9 cellular contexts compared by ENCODE assay signal in genomic region chr5:88732181-88732633, GRCh38.
DNase-seq lines count a peak whose midpoint lies in the region; ATAC-seq and TF ChIP-seq lines count a peak whose summit lies in the region.
"Had no signal": no experiment of that assay in that cellular context is flagged by ENCODE, and none has a peak within 500 bp of the region (broad histone marks: within the 10 kb centered on the region; RNA-seq: fewer than 3 reads in every experiment).

No MANE protein-coding gene starts in this region.

- H3K27me3 ChIP-seq in lung (ENCODE audit: control insufficient read depth, insufficient read depth), result no peaks in the 10 kb centered on the region

- H3K27ac Mint-ChIP-seq in activated naive CD4-positive, alpha-beta T cell treated with anti-CD3 and anti-CD28 coated beads, Interleukin-2, amount 50 U/mL, for 72 hours, result no peak overlapping the region
- no peak overlapping the region for H3K27ac Mint-ChIP-seq in activated CD4-positive, alpha-beta memory T cell treated with anti-CD3 and anti-CD28 coated beads for 36 hours

- H3K4me3 ChIP-seq in lung, result no peak overlapping the region
- H3K4me3 ChIP-seq: A549 had no signal

- DNase-seq in activated naive CD4-positive, alpha-beta T cell treated with anti-CD3 and anti-CD28 coated beads, Interleukin-2, amount 50 U/mL, for 72 hours (ENCODE audit: low spot score in 2 of 2), result no peak
- DNase-seq in activated naive CD4-positive, alpha-beta T cell treated with Interleukin-2 at 50 U/mL for 16 hours, result no peak
- DNase-seq in UCSD-AML1 (lab: John Stamatoyannopoulos, UW; ENCODE audit: unreplicated experiment) (peak; percentile 57), lung (ENCODE audit: low spot score) (no peak), NCI-H1436 treated with DMSO at 0.1 percent for 48 hours (lab: John Stamatoyannopoulos, UW) (no peak), T1000 (lab: John Stamatoyannopoulos, UW) (no peak)
- no peak for DNase-seq in activated CD4-positive, alpha-beta memory T cell treated with anti-CD3 and anti-CD28 coated beads for 36 hours

- H3K36me3 Mint-ChIP-seq in activated naive CD4-positive, alpha-beta T cell treated with anti-CD3 and anti-CD28 coated beads, Interleukin-2, amount 50 U/mL, for 72 hours, result no peaks in the 10 kb centered on the region
- H3K36me3 Mint-ChIP-seq in activated CD4-positive, alpha-beta memory T cell treated with anti-CD3 and anti-CD28 coated beads for 36 hours, result no peaks in the 10 kb centered on the region

- no peak for TF ChIP-seq CTCF in lung (IDR thresholded peaks at IDR 0.05; ENCODE audit: control extremely low read depth, extremely low read depth)

- H3K27me3 Mint-ChIP-seq in activated CD4-positive, alpha-beta memory T cell treated with anti-CD3 and anti-CD28 coated beads for 36 hours, result peaks cover 2% of the 10 kb centered on the region

- peaks cover 0 to 2% of the 10 kb centered on the region in 2 donors for H3K4me1 ChIP-seq in lung (ENCODE audit: control insufficient read depth in 2 of 2, insufficient read depth in 2 of 2, low read length in 2 of 2)
- H3K4me1 ChIP-seq: A549 had no signal

- no peaks in the 10 kb centered on the region for H3K9me3 ChIP-seq in lung (ENCODE audit: control insufficient read depth in 2 of 2, insufficient read depth in 1 of 2, low read length in 1 of 2)
- H3K9me3 ChIP-seq: A549 had no signal

- CTCF ChIA-PET in activated CD4-positive, alpha-beta memory T cell treated with anti-CD3 and anti-CD28 coated beads for 36 hours (lab: Charles Lee), result no interaction called here

- no peaks in the 10 kb centered on the region for H3K9me3 Mint-ChIP-seq in activated naive CD4-positive, alpha-beta T cell treated with anti-CD3 and anti-CD28 coated beads, Interleukin-2, amount 50 U/mL, for 72 hours
- no peaks in the 10 kb centered on the region for H3K9me3 Mint-ChIP-seq in activated CD4-positive, alpha-beta memory T cell treated with anti-CD3 and anti-CD28 coated beads for 36 hours

- peak; percentile 31 to 41 for ATAC-seq in activated naive CD4-positive, alpha-beta T cell treated with anti-CD3 and anti-CD28 coated beads, Interleukin-2, amount 50 U/mL, for 72 hours
- ATAC-seq in HG03108 (IDR thresholded peaks at IDR 0.05; ENCODE audit: unreplicated experiment) (peak; percentile 47), lung (ENCODE audit: insufficient read depth, low FRiP score) (peak; percentile 73)
- ATAC-seq: A549 had no signal

- intact Hi-C loops in activated CD4-positive, alpha-beta memory T cell treated with anti-CD3 and anti-CD28 coated beads for 36 hours (cut with micrococcal nuclease), result no loop called here

- no peak overlapping the region for H3K4me3 Mint-ChIP-seq in activated CD4-positive, alpha-beta memory T cell treated with anti-CD3 and anti-CD28 coated beads for 36 hours

- POLR2A ChIA-PET in activated CD4-positive, alpha-beta memory T cell treated with anti-CD3 and anti-CD28 coated beads for 36 hours (lab: Charles Lee), result no interaction called here

- peak overlapping the region in 1 of 2 donors; percentile 12 for H3K27ac ChIP-seq in lung (ENCODE audit: low read depth in 1 of 2, low read length in 1 of 2)
- H3K27ac ChIP-seq: A549 had no signal

- H3K36me3 ChIP-seq in lung (ENCODE audit: control insufficient read depth in 2 of 2, insufficient read depth in 2 of 2, low read length in 2 of 2), result peaks cover 1 to 3% of the 10 kb centered on the region in 2 donors

- WGBS in lung, 2 donors, result 26 to 60% methylated on average over 5 of the region's 5 CpGs

- H3K4me1 Mint-ChIP-seq in activated CD4-positive, alpha-beta memory T cell treated with anti-CD3 and anti-CD28 coated beads for 36 hours (ENCODE audit: low read depth), result peaks cover 2% of the 10 kb centered on the region
